Comparison of ENCODE assay signal across 9 cellular contexts in genomic region chr14:89384023-89384422, GRCh38. TPM values are rescaled to one million over a fixed set of nuclear protein-coding genes. Genes with fewer than 3 reads are reported as not detected.
DNase-seq lines count a peak whose midpoint lies in the region; ATAC-seq and TF ChIP-seq lines count a peak whose summit lies in the region.
"Had no signal": no experiment of that assay in that cellular context is flagged by ENCODE, and none has a peak within 500 bp of the region (broad histone marks: within the 10 kb centered on the region; RNA-seq: fewer than 3 reads in every experiment).

No MANE protein-coding gene starts in this region.

- H3K36me3 ChIP-seq in trophoblast cell (ENCODE audit: control insufficient read depth in 1 of 2, insufficient read depth in 2 of 2, low read length in 2 of 2): peaks cover 3 to 9% of the 10 kb centered on the region in 2 experiments
- no peaks in the 10 kb centered on the region for H3K36me3 ChIP-seq in uterus

- no peak overlapping the region for H3K18ac ChIP-seq in trophoblast cell (ENCODE audit: low read length)

- no peak overlapping the region for H2BK12ac ChIP-seq in trophoblast cell (ENCODE audit: low read length)

- H3K27me3 ChIP-seq in trophoblast cell (ENCODE audit: insufficient read depth, low read length): no peaks in the 10 kb centered on the region
- no peaks in the 10 kb centered on the region for H3K27me3 ChIP-seq in uterus

- H3K4me3 ChIP-seq in trophoblast cell (ENCODE audit: low read depth, low read length) (no peak overlapping the region), uterus (no peak overlapping the region)

- no CpG with 5 or more reads among the region's 3 CpGs for WGBS in trophoblast cell (ENCODE audit: extremely low coverage, insufficient coverage, insufficient read length)

- H3K14ac ChIP-seq in trophoblast cell (ENCODE audit: low read length): no peak overlapping the region

- peaks cover 5% of the 10 kb centered on the region for H3K9me3 ChIP-seq in trophoblast cell (ENCODE audit: insufficient read depth, low read depth, low read length)
- H3K9me3 ChIP-seq in uterus: no peaks in the 10 kb centered on the region

- H3K27ac Mint-ChIP-seq in effector memory CD8-positive, alpha-beta T cell: peak overlapping the region in 1 of 2 donors; percentile 79

- no peak for DNase-seq in effector memory CD8-positive, alpha-beta T cell
- no peak for DNase-seq in posterior cingulate gyrus
- no peak for DNase-seq in NCI-H446 treated with DMSO at 0.1 percent for 48 hours (lab: John Stamatoyannopoulos, UW)
- DNase-seq in trophoblast cell: no peak
- DNase-seq in uterus: no peak

- no peak for TF ChIP-seq POLR2A in uterus (IDR thresholded peaks at IDR 0.05)

- H3K4me3 Mint-ChIP-seq in effector memory CD8-positive, alpha-beta T cell: no peak overlapping the region

- no peak overlapping the region for H4K91ac ChIP-seq in trophoblast cell (ENCODE audit: low read depth, low read length)

- H3K23ac ChIP-seq in trophoblast cell (ENCODE audit: low read length): no peak overlapping the region

- H3K4me1 Mint-ChIP-seq in effector memory CD8-positive, alpha-beta T cell (ENCODE audit: low read depth in 2 of 2): peaks cover 41 to 64% of the 10 kb centered on the region in 2 donors

- H3K4me1 ChIP-seq in trophoblast cell (ENCODE audit: control insufficient read depth in 1 of 2, insufficient read depth in 2 of 2, low read length in 2 of 2) (peaks cover 0 to 3% of the 10 kb centered on the region in 2 experiments), uterus (peaks cover 0 to 8% of the 10 kb centered on the region in 2 donors)

- H3K27ac ChIP-seq in trophoblast cell (ENCODE audit: low read depth, low read length): no peak overlapping the region
- no peak overlapping the region for H3K27ac ChIP-seq in uterus
- H3K27ac ChIP-seq: KMS-11 had no signal

- no peak overlapping the region for H3K9ac ChIP-seq in trophoblast cell (ENCODE audit: low read length)
- H3K9ac ChIP-seq: KMS-11 had no signal

- TF ChIP-seq CTCF in uterus (IDR thresholded peaks at IDR 0.05): no peak

- intact Hi-C loops in posterior cingulate gyrus (cut with DNase I) (no loop called here), uterus (cut with DNase I; ENCODE audit: low total_unique reads) (no loop called here)

- H3K9me3 Mint-ChIP-seq in effector memory CD8-positive, alpha-beta T cell: no peaks in the 10 kb centered on the region

- no peak overlapping the region for H4K12ac ChIP-seq in trophoblast cell (ENCODE audit: low read depth, low read length)

- H4K8ac ChIP-seq in trophoblast cell (ENCODE audit: low read depth, low read length): no peak overlapping the region

- H2AK5ac ChIP-seq in trophoblast cell (ENCODE audit: low read length): no peak overlapping the region

- H3K4ac ChIP-seq in trophoblast cell (ENCODE audit: low read depth, low read length): no peak overlapping the region

- H3K79me1 ChIP-seq in trophoblast cell (ENCODE audit: low read length): no peaks in the 10 kb centered on the region

- peaks cover 4% of the 10 kb centered on the region for H3K79me2 ChIP-seq in trophoblast cell (ENCODE audit: control insufficient read depth, insufficient read depth, low read length, poor library complexity)

- H2BK120ac ChIP-seq in trophoblast cell (ENCODE audit: insufficient read depth, low read length, poor library complexity): no peak overlapping the region

- no peak overlapping the region for H3K4me2 ChIP-seq in trophoblast cell (ENCODE audit: low read length)
- H3K4me2 ChIP-seq: KMS-11 had no signal

- H3K36me3 Mint-ChIP-seq in effector memory CD8-positive, alpha-beta T cell (ENCODE audit: insufficient read depth): peaks cover 7% of the 10 kb centered on the region

- no peak overlapping the region for H2AFZ ChIP-seq in trophoblast cell (ENCODE audit: insufficient read depth, low read length, poor library complexity)

- ATAC-seq in GM18499 (IDR thresholded peaks at IDR 0.05; ENCODE audit: insufficient read depth, unreplicated experiment) (peak; percentile 85), GM21367 (IDR thresholded peaks at IDR 0.05; ENCODE audit: unreplicated experiment) (peak; percentile 92), HG03159 (IDR thresholded peaks at IDR 0.05; ENCODE audit: unreplicated experiment) (peak; percentile 91)
- peak; percentile 61 for ATAC-seq in effector memory CD8-positive, alpha-beta T cell (replicated peaks)

- H3K27me3 Mint-ChIP-seq in effector memory CD8-positive, alpha-beta T cell: no peaks in the 10 kb centered on the region

- H2BK5ac ChIP-seq in trophoblast cell (ENCODE audit: low read depth, low read length, poor library complexity): no peak overlapping the region

RNA-seq across cellular contexts. Expression of gene FOXN3, which starts 33.0 kb away (rescaled TPM):
- polyA plus RNA-seq in trophoblast cell (2013): 55.1 and 55.6 TPM in 2 replicates
- 100 to 1,000 TPM in 1 of 4 donors, 10 to 100 TPM in 3; 37.7 to 103 (median 74.9) TPM for total RNA-seq in uterus
